8 cellular contexts compared by ENCODE assay signal in the genomic region with DNA sequence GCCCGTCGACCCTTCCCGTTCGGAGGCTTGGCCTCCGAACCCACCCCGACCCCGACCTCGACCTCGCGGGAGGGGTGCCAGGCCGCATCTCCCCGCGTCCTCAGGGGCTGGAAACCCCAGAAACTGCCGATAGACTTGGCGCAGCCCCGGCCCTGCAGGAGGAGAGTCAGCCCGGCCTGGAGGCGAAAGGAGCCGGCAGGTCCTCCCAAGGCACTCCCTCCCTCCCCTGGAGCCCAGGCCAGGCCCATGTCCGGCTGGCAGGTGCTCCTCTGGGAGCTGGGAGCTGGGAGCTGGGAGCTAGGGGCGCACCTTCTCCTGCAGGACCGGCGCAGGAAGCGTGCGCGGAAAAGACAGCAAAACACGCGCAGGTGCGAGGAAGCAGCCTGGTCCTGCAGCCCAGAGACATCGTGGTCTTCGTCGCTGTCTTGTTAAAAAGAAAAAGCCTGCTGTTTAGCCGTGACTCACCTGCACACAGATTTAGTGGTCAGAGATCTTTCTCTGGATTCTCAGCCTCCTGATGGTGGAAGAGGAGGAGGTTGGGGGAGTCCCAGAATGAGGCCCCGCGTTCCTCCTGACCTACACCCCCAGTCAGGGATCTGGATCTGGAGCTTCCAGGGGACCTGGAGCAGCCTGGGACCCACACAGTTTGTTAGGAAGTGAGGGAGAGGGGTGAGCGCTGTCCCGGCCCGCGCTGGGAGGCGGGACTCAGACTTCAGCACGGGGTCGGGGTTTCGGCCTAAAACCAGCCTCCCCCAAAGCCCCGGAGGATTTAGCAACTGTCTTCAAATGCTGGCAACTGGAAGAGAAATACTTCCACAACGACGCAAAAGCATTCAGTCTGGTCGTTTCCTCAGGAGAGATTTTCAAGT. TPM values are rescaled to one million over a fixed set of nuclear protein-coding genes. Genes with fewer than 3 reads are reported as not detected.
DNase-seq lines count a peak whose midpoint lies in the region; ATAC-seq and TF ChIP-seq lines count a peak whose summit lies in the region.

No MANE protein-coding gene starts in this region.

- H3K27ac Mint-ChIP-seq in CD8-positive, alpha-beta memory T cell: peak overlapping the region in 7 of 8 donors; percentile 72 to 96 (median 90)
- H3K27ac Mint-ChIP-seq in MCF 10A (ENCODE audit: low read depth, unreplicated experiment): no peak overlapping the region

- H3K36me3 Mint-ChIP-seq in CD8-positive, alpha-beta memory T cell: peaks cover 0 to 24% (median 4%) of the 10 kb centered on the region in 3 donors
- H3K36me3 Mint-ChIP-seq in MCF 10A (ENCODE audit: insufficient read depth, unreplicated experiment): no peaks in the 10 kb centered on the region

- TF ChIP-seq CTCF in MCF 10A (IDR thresholded peaks at IDR 0.05; ENCODE audit: unreplicated experiment): no peak
- TF ChIP-seq CTCF in liver (IDR thresholded peaks at IDR 0.05; ENCODE audit: low read depth, low read length, missing input control): no peak
- TF ChIP-seq CTCF in tibial nerve (IDR thresholded peaks at IDR 0.05): no peak

- H3K36me3 ChIP-seq in CD8-positive, alpha-beta memory T cell (ENCODE audit: insufficient read depth, low read length): no peaks in the 10 kb centered on the region
- H3K36me3 ChIP-seq in liver (ENCODE audit: control insufficient read depth in 4 of 4, insufficient read depth in 3 of 4, low read depth in 1 of 4, low read length in 3 of 4) (no peaks in the 10 kb centered on the region), tibial nerve (no peaks in the 10 kb centered on the region)

- no peak for DNase-seq in CD8-positive, alpha-beta memory T cell
- DNase-seq in MCF 10A (ENCODE audit: unreplicated experiment): no peak
- DNase-seq in tibial nerve (ENCODE audit: low spot score in 2 of 2): peak in 1 of 2 donors; percentile 56
- DNase-seq in NCI-H1436 (lab: John Stamatoyannopoulos, UW): no peak
- no peak for DNase-seq in activated CD4-positive, CD25-positive, alpha-beta regulatory T cell (lab: John Stamatoyannopoulos, UW)

- no peak for ATAC-seq in HG02571 (IDR thresholded peaks at IDR 0.05; ENCODE audit: unreplicated experiment)

- CTCF ChIA-PET in CD8-positive, alpha-beta memory T cell (lab: Charles Lee): interaction anchor here (0.9 to 3.1 kb wide), 11 partner anchors 9 to 78 kb away, joined by 3 to 19 read pairs (median 4); no protein-coding TSS in a partner anchor
- CTCF ChIA-PET in MCF 10A (lab: Yijun Ruan, JAX): interaction anchor here (0.6 to 1.6 kb wide), 3 partner anchors 62 to 133 kb away, joined by 3 to 8 read pairs (median 4); no protein-coding TSS in a partner anchor

- H3K9ac ChIP-seq in liver (ENCODE audit: low read depth in 1 of 2, low read length in 2 of 2): peak overlapping the region in 1 of 2 donors; percentile 92

- H3K4me3 ChIP-seq in CD8-positive, alpha-beta memory T cell (ENCODE audit: low read length): no peak overlapping the region
- H3K4me3 ChIP-seq in liver (ENCODE audit: low read depth in 1 of 3, low read length in 3 of 3): peak overlapping the region; percentile 28 to 94 (median 62)
- peak overlapping the region; percentile 44 to 96 (median 84) for H3K4me3 ChIP-seq in tibial nerve

- no TSS peak for BruUV-seq in MCF 10A (replicated peaks; lab: Mats Ljungman, UMichigan)

- H3K4me1 Mint-ChIP-seq in CD8-positive, alpha-beta memory T cell: peaks cover 42 to 45% (median 42%) of the 10 kb centered on the region in 3 donors
- peaks cover 11% of the 10 kb centered on the region for H3K4me1 Mint-ChIP-seq in MCF 10A (ENCODE audit: insufficient read depth, unreplicated experiment)

- TF ChIP-seq RAD21 in Ishikawa (IDR thresholded peaks at IDR 0.05; ENCODE audit: low read depth): peak; percentile 1; the same call in 1 of the 2 replicates
- TF ChIP-seq RAD21 in liver (IDR thresholded peaks at IDR 0.05): no peak

- POLR2A ChIA-PET in CD8-positive, alpha-beta memory T cell (lab: Charles Lee): interaction anchor here (1.0 to 4.5 kb wide), 7 partner anchors 9 to 82 kb away, joined by 3 to 30 read pairs (median 4); no protein-coding TSS in a partner anchor
- POLR2A ChIA-PET in MCF 10A (lab: Yijun Ruan, JAX): interaction anchor here (0.6 to 4.5 kb wide), 21 partner anchors 11 to 643 kb away, joined by 3 to 68 read pairs (median 5); no protein-coding TSS in a partner anchor

- no peaks in the 10 kb centered on the region for H3K9me3 Mint-ChIP-seq in CD8-positive, alpha-beta memory T cell
- no peaks in the 10 kb centered on the region for H3K9me3 Mint-ChIP-seq in MCF 10A (ENCODE audit: unreplicated experiment)

- intact Hi-C loops in MCF 10A (cut with micrococcal nuclease): loop anchor here (5.0 kb wide), 1 partner anchor 131 kb away; no protein-coding TSS in a partner anchor

- no peak overlapping the region for H3K27ac ChIP-seq in CD8-positive, alpha-beta memory T cell (ENCODE audit: low read depth, low read length)
- peak overlapping the region; percentile 96 for H3K27ac ChIP-seq in liver (ENCODE audit: low read depth in 1 of 2, low read length in 2 of 2)
- peak overlapping the region; percentile 73 to 97 (median 95) for H3K27ac ChIP-seq in tibial nerve

- peaks cover 36% of the 10 kb centered on the region for H3K4me1 ChIP-seq in CD8-positive, alpha-beta memory T cell (ENCODE audit: insufficient read depth, low read length)
- H3K4me1 ChIP-seq in liver (ENCODE audit: control insufficient read depth in 4 of 4, insufficient read depth in 4 of 4, low read length in 3 of 4) (peaks cover 7 to 26% (median 16%) of the 10 kb centered on the region in 4 donors), tibial nerve (peaks cover 0 to 49% (median 21%) of the 10 kb centered on the region in 4 donors)

- no peak for TF ChIP-seq POLR2A in tibial nerve (IDR thresholded peaks at IDR 0.05)

- 39% methylated on average over 47 of the region's 47 CpGs for WGBS in liver
- WGBS in tibial nerve, 2 donors: 46% methylated on average over 34 to 38 of the region's 47 CpGs

- no peaks in the 10 kb centered on the region for H3K27me3 ChIP-seq in CD8-positive, alpha-beta memory T cell (ENCODE audit: insufficient read depth, low read length, poor library complexity, severe bottlenecking)
- no peaks in the 10 kb centered on the region for H3K27me3 ChIP-seq in liver (ENCODE audit: control insufficient read depth in 4 of 4, insufficient read depth in 4 of 4, low read length in 3 of 4)
- H3K27me3 ChIP-seq in tibial nerve: peaks cover 0 to 18% of the 10 kb centered on the region in 2 donors

- TF ChIP-seq EP300 in Ishikawa (IDR thresholded peaks at IDR 0.05; ENCODE audit: borderline replicate concordance): no peak
- TF ChIP-seq EP300 in tibial nerve (IDR thresholded peaks at IDR 0.05): peak in 1 of 2 donors; percentile 14

- H3K9me3 ChIP-seq in CD8-positive, alpha-beta memory T cell (ENCODE audit: low read length): no peaks in the 10 kb centered on the region
- H3K9me3 ChIP-seq in liver (ENCODE audit: control insufficient read depth in 4 of 4, low read length in 3 of 4) (no peaks in the 10 kb centered on the region), tibial nerve (peaks cover 0 to 5% (median 0%) of the 10 kb centered on the region in 4 donors)

- H3K27me3 Mint-ChIP-seq in CD8-positive, alpha-beta memory T cell: no peaks in the 10 kb centered on the region
- H3K27me3 Mint-ChIP-seq in MCF 10A (ENCODE audit: insufficient read depth, unreplicated experiment): no peaks in the 10 kb centered on the region

- H3K4me3 Mint-ChIP-seq in CD8-positive, alpha-beta memory T cell: peak overlapping the region; percentile 72 to 92 (median 89)
- peak overlapping the region; percentile 82 for H3K4me3 Mint-ChIP-seq in MCF 10A (ENCODE audit: unreplicated experiment)

TF ChIP-seq in Ishikawa, 13 proteins besides CTCF, POLR2A, EP300 and RAD21:
- TF ChIP-seq FOXM1 (IDR thresholded peaks at IDR 0.05; ENCODE audit: borderline replicate concordance, low read depth) (no peak), TEAD4 (IDR thresholded peaks at IDR 0.05) (no peak), ZBTB7A (IDR thresholded peaks at IDR 0.05; ENCODE audit: low read depth) (0 out of 2 replicates have a peak, but pooled peaks have one; percentile 16)
- TF ChIP-seq, protein P1, sequence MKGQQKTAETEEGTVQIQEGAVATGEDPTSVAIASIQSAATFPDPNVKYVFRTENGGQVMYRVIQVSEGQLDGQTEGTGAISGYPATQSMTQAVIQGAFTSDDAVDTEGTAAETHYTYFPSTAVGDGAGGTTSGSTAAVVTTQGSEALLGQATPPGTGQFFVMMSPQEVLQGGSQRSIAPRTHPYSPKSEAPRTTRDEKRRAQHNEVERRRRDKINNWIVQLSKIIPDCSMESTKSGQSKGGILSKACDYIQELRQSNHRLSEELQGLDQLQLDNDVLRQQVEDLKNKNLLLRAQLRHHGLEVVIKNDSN (IDR thresholded peaks at IDR 0.05): peak; percentile 3; the same call in 1 of the 2 replicates
- TF ChIP-seq, protein P2, sequence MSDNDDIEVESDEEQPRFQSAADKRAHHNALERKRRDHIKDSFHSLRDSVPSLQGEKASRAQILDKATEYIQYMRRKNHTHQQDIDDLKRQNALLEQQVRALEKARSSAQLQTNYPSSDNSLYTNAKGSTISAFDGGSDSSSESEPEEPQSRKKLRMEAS (IDR thresholded peaks at IDR 0.05): peak; percentile 49

TF ChIP-seq in liver, 16 proteins besides CTCF, POLR2A, EP300 and RAD21:
- TF ChIP-seq HNF4G (IDR thresholded peaks at IDR 0.05) (no peak), NR2F2 (IDR thresholded peaks at IDR 0.05) (no peak), GABPA (IDR thresholded peaks at IDR 0.05 in 1 of 2, conservative IDR thresholded peaks at IDR 0.05 in 1 of 2) (no peak), TAF1 (conservative IDR thresholded peaks at IDR 0.05) (no peak), SP1 (IDR thresholded peaks at IDR 0.05) (no peak), FOXA1 (IDR thresholded peaks at IDR 0.05) (no peak), EGR1 (IDR thresholded peaks at IDR 0.05; ENCODE audit: low read depth in 2 of 2) (no peak), FOXA2 (IDR thresholded peaks at IDR 0.05) (no peak)
- TF ChIP-seq, protein P2 (IDR thresholded peaks at IDR 0.05): no peak
- TF ChIP-seq, protein P3, sequence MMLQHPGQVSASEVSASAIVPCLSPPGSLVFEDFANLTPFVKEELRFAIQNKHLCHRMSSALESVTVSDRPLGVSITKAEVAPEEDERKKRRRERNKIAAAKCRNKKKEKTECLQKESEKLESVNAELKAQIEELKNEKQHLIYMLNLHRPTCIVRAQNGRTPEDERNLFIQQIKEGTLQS (IDR thresholded peaks at IDR 0.05): no peak

RNA-seq across cellular contexts. Expression of a gene that starts 0.7 kb away (rescaled TPM):
- total RNA-seq in CD8-positive, alpha-beta memory T cell: 10 to 100 TPM; 59.5 to 60.0 TPM
- polyA plus RNA-seq in CD8-positive, alpha-beta memory T cell: 196 TPM
- total RNA-seq in MCF 10A (2022): 31.6 and 31.7 TPM in 2 replicates
- 10 to 100 TPM; 21.3 to 23.3 TPM for total RNA-seq in liver
- 10 to 100 TPM in 1 of 2 donors, 1 to 10 TPM in 1; 9.7 to 14.1 TPM for polyA plus RNA-seq in liver
- total RNA-seq in tibial nerve: 1,000 to 10,000 TPM in 3 of 4 donors, 100 to 1,000 TPM in 1; 831 to 1,485 (median 1,405) TPM

Comparison
In these comparisons a context has a peak if more than half of its experiments do, and no peak if none do; other contexts are left out.
1. RNA of a gene that starts 0.7 kb away (total RNA-seq): 831 to 1,485 TPM in tibial nerve; 59.5 to 60.0 TPM in CD8-positive, alpha-beta memory T cell, 31.6 to 31.7 TPM in MCF 10A and 21.3 to 23.3 TPM in liver; every median in the first group is over 10 times any median in the second.